In genomic region chr20:63686492-63687321, GRCh38 we compare ENCODE assay signal across 6 cellular contexts. TPM values are rescaled to one million over a fixed set of nuclear protein-coding genes. Genes with fewer than 3 reads are reported as not detected.
A peak's percentile ranks its signal among the peaks of the same experiment; 100 is the strongest.
DNase-seq lines count a peak whose midpoint lies in the region; ATAC-seq and TF ChIP-seq lines count a peak whose summit lies in the region.

No MANE protein-coding gene starts in this region.

- no peak for TF ChIP-seq CTCF in Peyer's patch (IDR thresholded peaks at IDR 0.05)

- H3K4me3 ChIP-seq in Peyer's patch, result peak overlapping the region in 2 of 4 donors; percentile 4 to 18

- peak in 1 of 2 donors; percentile 31 for TF ChIP-seq POLR2A in Peyer's patch (IDR thresholded peaks at IDR 0.05)

- no peaks in the 10 kb centered on the region for H3K36me3 ChIP-seq in Peyer's patch

- DNase-seq in Peyer's patch (peak in 2 of 3 donors; percentile 73 to 85), fibroblast of the conjunctiva (ENCODE audit: low read depth) (peak; percentile 48), DMS53 (lab: John Stamatoyannopoulos, UW) (no peak)
- DNase-seq in stimulated activated CD4-positive, alpha-beta T cell treated with anti-CD3 and anti-CD28 coated beads, Interleukin-2, amount 100 ng/mL, for 24 hours, result peak; percentile 64

- H3K4me1 ChIP-seq in Peyer's patch, result peaks cover 0 to 53% (median 6%) of the 10 kb centered on the region in 4 donors

- ATAC-seq in GM19452 (IDR thresholded peaks at IDR 0.05; ENCODE audit: unreplicated experiment), result no peak
- no peak for ATAC-seq in HG03135 (IDR thresholded peaks at IDR 0.05; ENCODE audit: unreplicated experiment)

- no peaks in the 10 kb centered on the region for H3K27me3 ChIP-seq in Peyer's patch

- H3K27ac ChIP-seq in Peyer's patch, result peak overlapping the region; percentile 61 to 90 (median 74)

- H3K9me3 ChIP-seq in Peyer's patch, result no peaks in the 10 kb centered on the region

RNA-seq across cellular contexts. Expression of gene TNFRSF6B, which starts 9.7 kb away (rescaled TPM):
- 1 to 10 TPM in 3 of 4 donors, not detected in 1; 2.1 to 4.2 (median 2.7) TPM for total RNA-seq in Peyer's patch

RNA-seq across cellular contexts. Expression of gene ARFRP1, which starts 21.1 kb away (rescaled TPM):
- total RNA-seq in Peyer's patch, result 10 to 100 TPM; 39.1 to 67.6 (median 46.3) TPM

RNA-seq across cellular contexts. Expression of gene ZGPAT, which starts 21.1 kb away (rescaled TPM):
- 10 to 100 TPM; 48.9 to 67.7 (median 54.7) TPM for total RNA-seq in Peyer's patch

RNA-seq across cellular contexts. Expression of gene RTEL1, which starts 28.6 kb away (rescaled TPM):
- 10 to 100 TPM; 25.6 to 61.1 (median 30.2) TPM for total RNA-seq in Peyer's patch

RNA-seq across cellular contexts. Expression of gene STMN3, which starts 33.5 kb away (rescaled TPM):
- 10 to 100 TPM in 1 of 4 donors, 1 to 10 TPM in 3; 3.4 to 23.1 (median 5.6) TPM for total RNA-seq in Peyer's patch
